In the genomic region with DNA sequence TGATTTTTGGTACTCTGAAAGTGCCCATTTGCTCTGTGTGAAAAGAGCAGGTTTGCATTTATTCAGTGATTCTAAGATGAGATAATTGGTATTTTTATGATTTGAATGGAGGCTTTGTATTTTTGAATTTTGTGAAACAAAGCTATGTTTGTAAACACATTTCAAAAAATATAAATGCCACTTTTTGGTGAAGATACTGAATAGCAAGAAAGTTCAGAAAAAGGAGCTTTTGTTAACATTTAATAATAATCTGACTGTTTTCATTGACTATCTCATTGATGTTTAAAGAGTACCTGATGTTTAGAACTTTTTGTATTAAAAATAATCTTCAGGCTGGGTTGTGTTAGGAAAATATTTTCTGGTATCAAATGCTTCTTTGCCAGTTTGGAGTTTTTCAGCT, we compare ENCODE assay signal across 20 cellular contexts.
"Had no signal": no experiment of that assay in that cellular context is flagged by ENCODE, and none has a peak within 500 bp of the region (broad histone marks: within the 10 kb centered on the region; RNA-seq: fewer than 3 reads in every experiment).

No MANE protein-coding gene starts in this region.

- H3K9me3 Mint-ChIP-seq: natural killer cell treated with Interleukin-12 subunit alpha and Interleukin-12 subunit beta and Interleukin-15 and Interleukin-18, amount 100 ng/mL, for 72 hours had no signal

- H3K4me2 ChIP-seq: smooth muscle cell had no signal

- ATAC-seq: activated T-cell treated with anti-CD3 and anti-CD28 coated beads, Interleukin-2, amount 50 U/mL, for 4 hours; natural killer cell treated with Interleukin-12 subunit alpha and Interleukin-12 subunit beta and Interleukin-15 and Interleukin-18, amount 100 ng/mL, for 72 hours; stimulated activated memory B cell treated with anti-CD40 and anti-IgM and Interleukin-4, amounts not matched to agents 10 μg/mL and 1 μg/mL and 100 μg/mL, for 72 hours had no signal

- H3K9me3 ChIP-seq: adrenal gland had no signal

- DNase-seq: activated CD4-positive, alpha-beta T cell treated with anti-CD3 and anti-CD28 coated beads, Interleukin-2, amount 50 U/mL, for 4 hours; activated CD8-positive, alpha-beta memory T cell treated with anti-CD3 and anti-CD28 coated beads for 24 hours; activated CD8-positive, alpha-beta memory T cell treated with anti-CD3 and anti-CD28 coated beads, Interleukin-2, amount 50 U/mL, for 4 hours; activated naive CD4-positive, alpha-beta T cell; activated T-cell treated with anti-CD3 and anti-CD28 coated beads, Interleukin-2, amount 50 U/mL, for 4 hours; adrenal gland; left ventricle myocardium inferior; retina; sigmoid colon; stimulated activated CD4-positive, alpha-beta T cell treated with anti-CD3 and anti-CD28 coated beads, Interleukin-15, amount 100 ng/mL, for 24 hours; upper lobe of left lung had no signal

- H3K4me3 Mint-ChIP-seq: activated naive CD8-positive, alpha-beta T cell; activated T-cell treated with anti-CD3 and anti-CD28 coated beads, Interleukin-2, amount 50 U/mL, for 4 hours; natural killer cell treated with Interleukin-12 subunit alpha and Interleukin-12 subunit beta and Interleukin-15 and Interleukin-18, amount 100 ng/mL, for 72 hours; stimulated activated memory B cell treated with anti-CD40 and anti-IgM and Interleukin-4, amounts not matched to agents 10 μg/mL and 1 μg/mL and 100 μg/mL, for 72 hours had no signal

- FAIRE-seq: astrocyte, endometrium, TTC549 had no signal

- H3K27ac Mint-ChIP-seq: activated naive CD8-positive, alpha-beta T cell; activated T-helper 2 cell treated with anti-CD3 and anti-CD28 coated beads, Interferon-gamma antibody, Interleukin-2, Interleukin-4, amounts not matched to agents 10 μg/mL and 5 μg/mL and 100 μg/mL, durations not matched to agents 14 hours and 24 hours and 36 hours; natural killer cell treated with Interleukin-12 subunit alpha and Interleukin-12 subunit beta and Interleukin-15 and Interleukin-18, amount 100 ng/mL, for 72 hours; stimulated activated memory B cell treated with anti-CD40 and anti-IgM and Interleukin-4, amounts not matched to agents 10 μg/mL and 1 μg/mL and 100 μg/mL, for 72 hours had no signal

- H3K27ac ChIP-seq: adrenal gland, coronary artery, left ventricle myocardium inferior, sigmoid colon, upper lobe of left lung had no signal

- H3K27me3 ChIP-seq: adrenal gland, sigmoid colon, upper lobe of left lung had no signal

- H3K4me3 ChIP-seq: adrenal gland, coronary artery, left ventricle myocardium inferior, sigmoid colon, smooth muscle cell, upper lobe of left lung had no signal

- H3K27me3 Mint-ChIP-seq: activated naive CD8-positive, alpha-beta T cell; natural killer cell treated with Interleukin-12 subunit alpha and Interleukin-12 subunit beta and Interleukin-15 and Interleukin-18, amount 100 ng/mL, for 72 hours; stimulated activated memory B cell treated with anti-CD40 and anti-IgM and Interleukin-4, amounts not matched to agents 10 μg/mL and 1 μg/mL and 100 μg/mL, for 72 hours had no signal

- H3K36me3 ChIP-seq: adrenal gland, sigmoid colon, upper lobe of left lung had no signal
